ENCODE assay signal across 1 cellular context in genomic region chr6:158481612-158482473, GRCh38.
TF ChIP-seq lines count a peak whose summit lies in the region.

No MANE protein-coding gene starts in this region.

TF ChIP-seq in SK-N-SH, 30 proteins besides CTCF, POLR2A, EP300 and RAD21 (continued from another document):
- TF ChIP-seq PBX3 (IDR thresholded peaks at IDR 0.05) (peak; percentile 94), YY1 (IDR thresholded peaks at IDR 0.05; ENCODE audit: low read depth) (0 out of 2 replicates have a peak, but pooled peaks have one; percentile 40), EZH2phosphoT487 (IDR thresholded peaks at IDR 0.05; ENCODE audit: borderline replicate concordance, low read depth) (no peak), RCOR1 (IDR thresholded peaks at IDR 0.05; ENCODE audit: low read length) (no peak), IRF3 (IDR thresholded peaks at IDR 0.05; ENCODE audit: low read depth, low read length) (no peak), MEF2A (IDR thresholded peaks at IDR 0.05; ENCODE audit: borderline replicate concordance, low read depth) (no peak), RXRA (IDR thresholded peaks at IDR 0.05; ENCODE audit: borderline replicate concordance, low read depth) (peak; percentile 78; the same call in 1 of the 2 replicates), REST (IDR thresholded peaks at IDR 0.05; ENCODE audit: low read depth, low read length) (no peak)
